ENCODE assay signal across 20 cellular contexts in genomic region chrX:37800762-37801161, GRCh38. TPM values are rescaled to one million over a fixed set of nuclear protein-coding genes. Genes with fewer than 3 reads are reported as not detected.
"Had no signal": no experiment of that assay in that cellular context is flagged by ENCODE, and none has a peak within 500 bp of the region (broad histone marks: within the 10 kb centered on the region; RNA-seq: fewer than 3 reads in every experiment).

No MANE protein-coding gene starts in this region.

- H3K9ac ChIP-seq: parathyroid adenoma had no signal

- H3K9me3 ChIP-seq: adrenal gland, mucosa of descending colon, sigmoid colon, thoracic aorta had no signal

- H2AFZ ChIP-seq: parathyroid adenoma had no signal

- FAIRE-seq: TTC549 had no signal

- H3K4me3 Mint-ChIP-seq: activated CD4-positive, alpha-beta T cell treated with anti-CD3 and anti-CD28 coated beads, Interleukin-2, amount 10 ng/mL, durations not matched to agents 24 days and 14 days; activated CD8-positive, alpha-beta T cell treated with anti-CD3 and anti-CD28 coated beads, Interleukin-2, amount 10 ng/mL, durations not matched to agents 7 days and 5 days; activated naive CD4-positive, alpha-beta T cell treated with anti-CD3 and anti-CD28 coated beads, Interleukin-2, amount 50 U/mL, for 24 hours; central memory CD8-positive, alpha-beta T cell; naive thymus-derived CD4-positive, alpha-beta T cell; T-helper 1 cell treated with Interleukin-12 subunit alpha and Interleukin-12 subunit beta and Interleukin-4 antibody, amounts not matched to agents 30 μg/mL and 1 μg/mL, for 36 hours had no signal

- H3K36me3 ChIP-seq: adrenal gland, sigmoid colon, thoracic aorta had no signal

- H3K27me3 ChIP-seq: sigmoid colon had no signal

- H3K9me3 Mint-ChIP-seq: activated CD4-positive, alpha-beta T cell treated with anti-CD3 and anti-CD28 coated beads, Interleukin-2, amount 10 ng/mL, durations not matched to agents 24 days and 14 days; activated naive CD4-positive, alpha-beta T cell treated with anti-CD3 and anti-CD28 coated beads, Interleukin-2, amount 50 U/mL, for 24 hours; central memory CD8-positive, alpha-beta T cell; T-helper 1 cell treated with Interleukin-12 subunit alpha and Interleukin-12 subunit beta and Interleukin-4 antibody, amounts not matched to agents 30 μg/mL and 1 μg/mL, for 36 hours had no signal

- H3K36me3 Mint-ChIP-seq: activated naive CD4-positive, alpha-beta T cell treated with anti-CD3 and anti-CD28 coated beads, Interleukin-2, amount 50 U/mL, for 24 hours; naive thymus-derived CD4-positive, alpha-beta T cell had no signal

- H3K27ac Mint-ChIP-seq: activated CD4-positive, alpha-beta T cell treated with anti-CD3 and anti-CD28 coated beads, Interleukin-2, amount 10 ng/mL, durations not matched to agents 24 days and 14 days; activated CD8-positive, alpha-beta T cell treated with anti-CD3 and anti-CD28 coated beads, Interleukin-2, amount 10 ng/mL, durations not matched to agents 7 days and 5 days; activated naive CD4-positive, alpha-beta T cell treated with anti-CD3 and anti-CD28 coated beads, Interleukin-2, amount 50 U/mL, for 24 hours; naive thymus-derived CD4-positive, alpha-beta T cell; T-helper 1 cell treated with Interleukin-12 subunit alpha and Interleukin-12 subunit beta and Interleukin-4 antibody, amounts not matched to agents 30 μg/mL and 1 μg/mL, for 36 hours had no signal

- H3K4me3 ChIP-seq: adrenal gland, mucosa of descending colon, sigmoid colon, thoracic aorta had no signal

- DNase-seq: activated CD4-positive, alpha-beta T cell treated with anti-CD3 and anti-CD28 coated beads, Interleukin-2, amount 10 ng/mL, durations not matched to agents 24 days and 14 days; activated CD4-positive, CD25-positive, alpha-beta regulatory T cell; activated CD8-positive, alpha-beta memory T cell treated with anti-CD3 and anti-CD28 coated beads, Interleukin-2, amount 50 U/mL, for 4 hours; activated CD8-positive, alpha-beta T cell treated with anti-CD3 and anti-CD28 coated beads, Interleukin-2, amount 10 ng/mL, durations not matched to agents 7 days and 5 days; activated effector memory CD4-positive, alpha-beta T cell treated with anti-CD3 and anti-CD28 coated beads, Interleukin-2, amount 50 U/mL, for 16 hours; activated T-cell treated with anti-CD3 and anti-CD28 coated beads, Interleukin-2, amount 50 U/mL, for 48 hours; adrenal gland; islet precursor cell; mucosa of descending colon; naive thymus-derived CD4-positive, alpha-beta T cell; sigmoid colon; stimulated activated CD4-positive, alpha-beta T cell treated with anti-CD3 and anti-CD28 coated beads, Interleukin-1b, Interleukin-23, amount 100 ng/mL, for 48 hours had no signal

- H3K27ac ChIP-seq: adrenal gland, parathyroid adenoma, sigmoid colon, thoracic aorta had no signal

- H3K79me2 ChIP-seq: parathyroid adenoma had no signal

- H3K4me1 ChIP-seq: adrenal gland, parathyroid adenoma, sigmoid colon had no signal

- H3K27me3 Mint-ChIP-seq: activated CD4-positive, alpha-beta T cell treated with anti-CD3 and anti-CD28 coated beads, Interleukin-2, amount 10 ng/mL, durations not matched to agents 24 days and 14 days; activated naive CD4-positive, alpha-beta T cell treated with anti-CD3 and anti-CD28 coated beads, Interleukin-2, amount 50 U/mL, for 24 hours; central memory CD8-positive, alpha-beta T cell had no signal

RNA-seq across cellular contexts. Expression of gene CYBB, which starts 20.9 kb away (rescaled TPM):
- total RNA-seq: activated CD4-positive, alpha-beta T cell treated with anti-CD3 and anti-CD28 coated beads, Interleukin-2, amount 10 ng/mL, durations not matched to agents 24 days and 14 days; activated CD8-positive, alpha-beta T cell treated with anti-CD3 and anti-CD28 coated beads, Interleukin-2, amount 10 ng/mL, durations not matched to agents 7 days and 5 days; dermis microvascular lymphatic vessel endothelial cell; epithelial cell of proximal tubule had no signal
